Comparison of ENCODE assay signal across 8 cellular contexts in genomic region chr3:119498188-119498987, GRCh38. TPM values are rescaled to one million over a fixed set of nuclear protein-coding genes. Genes with fewer than 3 reads are reported as not detected.
DNase-seq lines count a peak whose midpoint lies in the region; ATAC-seq lines count a peak whose summit lies in the region.

A gene with protein sequence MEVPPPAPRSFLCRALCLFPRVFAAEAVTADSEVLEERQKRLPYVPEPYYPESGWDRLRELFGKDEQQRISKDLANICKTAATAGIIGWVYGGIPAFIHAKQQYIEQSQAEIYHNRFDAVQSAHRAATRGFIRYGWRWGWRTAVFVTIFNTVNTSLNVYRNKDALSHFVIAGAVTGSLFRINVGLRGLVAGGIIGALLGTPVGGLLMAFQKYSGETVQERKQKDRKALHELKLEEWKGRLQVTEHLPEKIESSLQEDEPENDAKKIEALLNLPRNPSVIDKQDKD (plus strand): TSS chr3:119498547. CDS start chr3:119498734, 187 bp downstream.

- no peaks in the 10 kb centered on the region for H3K9me3 Mint-ChIP-seq in dendritic cell treated with granulocyte-macrophage colony-stimulating factor and Interleukin-4, amounts not matched to agents 40 ng/mL and 50 ng/mL, for 4 days

- peak; percentile 49 to 98 (median 94) for DNase-seq in C1 segment of cervical spinal cord (lab: John Stamatoyannopoulos, UW)
- peak; percentile 82 for DNase-seq in NCI-H748 treated with DMSO at 0.1 percent for 48 hours (lab: John Stamatoyannopoulos, UW)
- DNase-seq in activated CD4-positive, alpha-beta T cell treated with anti-CD3 and anti-CD28 coated beads, Interleukin-2, amount 50 U/mL, for 24 hours (ENCODE audit: low read depth in 1 of 2, low spot score in 1 of 2): peak; percentile 93 to 96
- DNase-seq in left lobe of liver (ENCODE audit: low spot score): peak; percentile 99
- peak; percentile 97 for DNase-seq in stimulated activated CD4-positive, alpha-beta T cell treated with anti-CD3 and anti-CD28 coated beads, Interleukin-2, amount 100 ng/mL, for 4 hours (ENCODE audit: low read depth)

- peak within 1 kb of the TSS; percentile 99 for H3K4me3 Mint-ChIP-seq in dendritic cell treated with granulocyte-macrophage colony-stimulating factor and Interleukin-4, amounts not matched to agents 40 ng/mL and 50 ng/mL, for 4 days

- H3K4me1 Mint-ChIP-seq in dendritic cell treated with granulocyte-macrophage colony-stimulating factor and Interleukin-4, amounts not matched to agents 40 ng/mL and 50 ng/mL, for 4 days (ENCODE audit: low read depth): peaks cover 34% of the 10 kb centered on the region

- ATAC-seq in GM19372 (IDR thresholded peaks at IDR 0.05; ENCODE audit: low read depth, unreplicated experiment) (peak; percentile 96), HG03558 (IDR thresholded peaks at IDR 0.05; ENCODE audit: extremely low read depth, unreplicated experiment) (peak; percentile 96), left lobe of liver (peak; percentile 98)

- no peaks in the 10 kb centered on the region for H3K27me3 Mint-ChIP-seq in dendritic cell treated with granulocyte-macrophage colony-stimulating factor and Interleukin-4, amounts not matched to agents 40 ng/mL and 50 ng/mL, for 4 days

- peaks cover 19% of the 10 kb centered on the region for H3K36me3 Mint-ChIP-seq in dendritic cell treated with granulocyte-macrophage colony-stimulating factor and Interleukin-4, amounts not matched to agents 40 ng/mL and 50 ng/mL, for 4 days (ENCODE audit: low read depth)

- intact Hi-C loops in dendritic cell treated with granulocyte-macrophage colony-stimulating factor and Interleukin-4, amounts not matched to agents 40 ng/mL and 50 ng/mL, for 4 days (cut with micrococcal nuclease): loop anchor here (1.0 to 2.0 kb wide), 2 partner anchors 30 to 179 kb away; partner anchors contain the start of genes COX17 and POGLUT1

- peak within 1 kb of the TSS; percentile 99 for H3K27ac Mint-ChIP-seq in dendritic cell treated with granulocyte-macrophage colony-stimulating factor and Interleukin-4, amounts not matched to agents 40 ng/mL and 50 ng/mL, for 4 days

RNA-seq across cellular contexts. Expression of the gene that starts here (rescaled TPM):
- 52.8 TPM for total RNA-seq in left lobe of liver

Comparison
In these comparisons a context has a peak if more than half of its experiments do, and no peak if none do; other contexts are left out.
1. Peak in every context shown above with its lines: DNase-seq and ATAC-seq.